25 cellular contexts compared by ENCODE assay signal in the genomic region with DNA sequence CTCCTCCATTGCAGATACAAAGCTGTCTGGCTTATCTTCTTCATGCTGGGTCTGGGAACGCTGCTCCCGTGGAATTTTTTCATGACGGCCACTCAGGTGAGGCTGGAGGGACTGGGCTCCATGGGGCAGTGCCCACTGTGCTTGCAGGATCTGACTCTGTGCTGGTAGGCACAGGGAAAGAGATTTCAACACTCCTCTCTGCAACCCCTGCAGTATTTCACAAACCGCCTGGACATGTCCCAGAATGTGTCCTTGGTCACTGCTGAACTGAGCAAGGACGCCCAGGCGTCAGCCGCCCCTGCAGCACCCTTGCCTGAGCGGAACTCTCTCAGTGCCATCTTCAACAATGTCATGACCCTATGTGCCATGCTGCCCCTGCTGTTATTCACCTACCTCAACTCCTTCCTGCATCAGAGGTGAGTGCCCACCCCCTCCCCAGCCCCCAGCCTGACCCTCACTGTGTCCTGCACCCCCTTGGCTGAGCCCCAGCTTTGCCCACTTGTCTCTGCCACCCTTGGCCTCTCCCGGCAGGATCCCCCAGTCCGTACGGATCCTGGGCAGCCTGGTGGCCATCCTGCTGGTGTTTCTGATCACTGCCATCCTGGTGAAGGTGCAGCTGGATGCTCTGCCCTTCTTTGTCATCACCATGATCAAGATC. TPM values are rescaled to one million over a fixed set of nuclear protein-coding genes. Genes with fewer than 3 reads are reported as not detected.
DNase-seq lines count a peak whose midpoint lies in the region; ATAC-seq, FAIRE-seq and TF ChIP-seq lines count a peak whose summit lies in the region.
"Had no signal": no experiment of that assay in that cellular context is flagged by ENCODE, and none has a peak within 500 bp of the region (broad histone marks: within the 10 kb centered on the region; RNA-seq: fewer than 3 reads in every experiment).

No MANE protein-coding gene starts in this region.

- no peaks in the 10 kb centered on the region for H4K20me1 ChIP-seq in HepG2 (ENCODE audit: insufficient read depth, low read length)

- no peak overlapping the region for H3K4me3 ChIP-seq in WERI-Rb-1 (ENCODE audit: low read depth, low read length)
- no peak overlapping the region for H3K4me3 ChIP-seq in HepG2 (replicated peaks in 1 of 3; ENCODE audit: insufficient read depth in 1 of 3, low read depth in 2 of 3, low read length in 3 of 3)
- H3K4me3 ChIP-seq in gastrocnemius medialis: no peak overlapping the region
- H3K4me3 ChIP-seq in vagina: no peak overlapping the region
- H3K4me3 ChIP-seq in esophagus squamous epithelium: no peak overlapping the region
- H3K4me3 ChIP-seq: GM12878, Peyer's patch had no signal

- no peak for ATAC-seq in HepG2
- peak; percentile 80 to 82 for ATAC-seq in gastrocnemius medialis
- ATAC-seq: activated CD4-positive, alpha-beta T cell treated with anti-CD3 and anti-CD28 coated beads for 36 hours; GM12878; naive thymus-derived CD8-positive, alpha-beta T cell had no signal

- POLR2A ChIA-PET in HepG2 (lab: Yijun Ruan, JAX): interaction anchor here (1.2 kb wide), 1 partner anchor 10 kb away, joined by 4 read pairs; no protein-coding TSS in a partner anchor

- no peak for TF ChIP-seq EP300 in HepG2 (IDR thresholded peaks at IDR 0.05; ENCODE audit: low read depth in 2 of 2, low read length in 2 of 2)
- no peak for TF ChIP-seq EP300 in HepG2 (CRISPR knock-in tag; IDR thresholded peaks at IDR 0.05; ENCODE audit: borderline replicate concordance)

- WGBS in HepG2 (ENCODE audit: low lambda C conversion rate): 94% methylated on average over 11 of the region's 11 CpGs
- 89 to 97% methylated on average over 8 to 9 of the region's 11 CpGs for WGBS in esophagus squamous epithelium, 2 donors

- H3K9ac ChIP-seq in HepG2 (ENCODE audit: insufficient read depth, low read depth, low read length): no peak overlapping the region

- TF ChIP-seq POLR2A in HepG2 (IDR thresholded peaks at IDR 0.05; ENCODE audit: insufficient read depth in 1 of 2, low read depth in 2 of 2, low read length in 2 of 2) (no peak), gastrocnemius medialis (IDR thresholded peaks at IDR 0.05) (peak; percentile 57 to 76), vagina (IDR thresholded peaks at IDR 0.05) (no peak), esophagus squamous epithelium (IDR thresholded peaks at IDR 0.05) (no peak)

- intact Hi-C loops in HepG2 (cut with micrococcal nuclease; ENCODE audit: unreplicated experiment) (no loop called here), gastrocnemius medialis (cut with DNase I; ENCODE audit: low total_unique reads) (loop anchor here (5.0 kb wide), 1 partner anchor 237 kb away; no protein-coding TSS in a partner anchor), vagina (cut with DNase I) (loop anchor here (5.0 kb wide), 1 partner anchor 57 kb away; no protein-coding TSS in a partner anchor), esophagus squamous epithelium (cut with DNase I) (no loop called here)

- H3K9me3 ChIP-seq in WERI-Rb-1 (ENCODE audit: severe bottlenecking) (no peaks in the 10 kb centered on the region), HepG2 (ENCODE audit: low read length) (no peaks in the 10 kb centered on the region), gastrocnemius medialis (no peaks in the 10 kb centered on the region), vagina (no peaks in the 10 kb centered on the region), esophagus squamous epithelium (no peaks in the 10 kb centered on the region)
- H3K9me3 ChIP-seq: Peyer's patch had no signal

- H3K79me2 ChIP-seq in HepG2 (ENCODE audit: insufficient read depth, low read length): peaks cover 13% of the 10 kb centered on the region

- BruUV-seq in HepG2 (replicated peaks; lab: Mats Ljungman, UMichigan): no TSS peak

- no peak overlapping the region for H3K4me2 ChIP-seq in HepG2 (ENCODE audit: low read depth, low read length)

- H3K36me3 ChIP-seq in WERI-Rb-1: peaks cover 80% of the 10 kb centered on the region
- H3K36me3 ChIP-seq in HepG2 (replicated peaks in 1 of 2; ENCODE audit: control insufficient read depth in 1 of 2, insufficient read depth in 2 of 2, low read length in 2 of 2): peaks cover 11 to 24% of the 10 kb centered on the region in 2 experiments
- peaks cover 0 to 8% of the 10 kb centered on the region in 2 donors for H3K36me3 ChIP-seq in gastrocnemius medialis
- peaks cover 0 to 8% of the 10 kb centered on the region in 2 donors for H3K36me3 ChIP-seq in vagina
- peaks cover 3 to 48% (median 8%) of the 10 kb centered on the region in 3 donors for H3K36me3 ChIP-seq in esophagus squamous epithelium
- H3K36me3 ChIP-seq: Peyer's patch had no signal

- no peak overlapping the region for H2AFZ ChIP-seq in HepG2 (ENCODE audit: low read length)

- no peak for TF ChIP-seq RAD21 in HepG2 (CRISPR knock-in tag; IDR thresholded peaks at IDR 0.05)

- peak; percentile 4 for DNase-seq in WERI-Rb-1
- peak; percentile 44 for DNase-seq in fibroblast of gingiva (ENCODE audit: low read depth)
- no peak for DNase-seq in HepG2 (ENCODE audit: low spot score)
- peak; percentile 88 to 94 for DNase-seq in gastrocnemius medialis
- DNase-seq in vagina (ENCODE audit: extremely low spot score in 2 of 2): no peak
- DNase-seq in NAMALWA (ENCODE audit: low spot score): no peak
- DNase-seq in nucleus accumbens (lab: John Stamatoyannopoulos, UW): no peak
- DNase-seq in esophagus squamous epithelium (lab: John Stamatoyannopoulos, UW): no peak
- DNase-seq: ACHN; activated CD4-positive, alpha-beta T cell treated with anti-CD3 and anti-CD28 coated beads for 36 hours; activated naive CD4-positive, alpha-beta T cell treated with Interleukin-2 at 50 U/mL for 16 hours; DND-41; Karpas-422; naive thymus-derived CD8-positive, alpha-beta T cell; NCI-H526; small intestine; stimulated activated CD4-positive, alpha-beta T cell treated with anti-CD3 and anti-CD28 coated beads, Interleukin-1b, Interleukin-23, amount 100 ng/mL, for 48 hours had no signal

- H3K27ac ChIP-seq in WERI-Rb-1: no peak overlapping the region
- no peak overlapping the region for H3K27ac ChIP-seq in HepG2 (ENCODE audit: extremely low read length, insufficient read depth, low read length)
- H3K27ac ChIP-seq in gastrocnemius medialis: peak overlapping the region; percentile 95 to 99 (median 98)
- H3K27ac ChIP-seq in vagina: no peak overlapping the region
- no peak overlapping the region for H3K27ac ChIP-seq in esophagus squamous epithelium
- H3K27ac ChIP-seq: Peyer's patch had no signal

- CTCF ChIA-PET in HepG2 (lab: Yijun Ruan, JAX; ENCODE audit: low intra/inter-chr PET ratio, low total read pairs): no interaction called here

- in situ Hi-C loops in HepG2 (cut with HindIII; ENCODE audit: extremely low pct_ligation_motif_present, low pct_unique_long_range_greater_than_20kb): no loop called here
- in situ Hi-C loops in gastrocnemius medialis (cut with MboI; ENCODE audit: low sequenced_read_pairs in 4 of 4): loop anchor here in 2 of 4 donors (10.0 to 25.0 kb wide), 2 partner anchors 55 to 117 kb away; no protein-coding TSS in a partner anchor

- H3K4me1 ChIP-seq in HepG2 (ENCODE audit: insufficient read depth, low read length) (peaks cover 53% of the 10 kb centered on the region), gastrocnemius medialis (peaks cover 79 to 81% of the 10 kb centered on the region in 2 donors), vagina (peaks cover 46% of the 10 kb centered on the region), esophagus squamous epithelium (peaks cover 17 to 54% (median 50%) of the 10 kb centered on the region in 3 donors)

- TF ChIP-seq CTCF in WERI-Rb-1 (IDR thresholded peaks at IDR 0.05; ENCODE audit: low read depth, low read length): no peak
- no peak for TF ChIP-seq CTCF in HepG2 (CRISPR knock-in tag; IDR thresholded peaks at IDR 0.05)
- no peak for TF ChIP-seq CTCF in gastrocnemius medialis (IDR thresholded peaks at IDR 0.05 in 4 of 5, conservative IDR thresholded peaks at IDR 0.05 in 1 of 5)
- no peak for TF ChIP-seq CTCF in vagina (IDR thresholded peaks at IDR 0.05)
- TF ChIP-seq CTCF in esophagus squamous epithelium (IDR thresholded peaks at IDR 0.05): no peak

- no peak for FAIRE-seq in HepG2 (lab: Jason Lieb, UNC)
- FAIRE-seq: endometrium, GM12878, H54, small intestine had no signal

- H3K27me3 ChIP-seq in WERI-Rb-1 (ENCODE audit: insufficient read depth, low read depth, severe bottlenecking) (no peaks in the 10 kb centered on the region), HepG2 (ENCODE audit: control insufficient read depth in 1 of 2, insufficient read depth in 2 of 2, low read length in 2 of 2) (no peaks in the 10 kb centered on the region), gastrocnemius medialis (no peaks in the 10 kb centered on the region), vagina (no peaks in the 10 kb centered on the region), esophagus squamous epithelium (no peaks in the 10 kb centered on the region)
- H3K27me3 ChIP-seq: Peyer's patch had no signal

RNA-seq across cellular contexts. Expression of a gene that starts 6.1 kb away (rescaled TPM):
- total RNA-seq in HepG2 (2016; rRNA removed; fragmentation: Illumina TruSeq; extraction: Trizol) (23.1 and 43.2 TPM in 2 replicates), gastrocnemius medialis (10 to 100 TPM; 18.3 to 95.5 (median 40.8) TPM), vagina (51.1 TPM), esophagus squamous epithelium (10 to 100 TPM; 12.7 to 24.8 (median 22.3) TPM)
- total RNA-seq in HepG2 (2016; cell fraction: cytosol; rRNA removed; fragmentation: Illumina TruSeq; extraction: Trizol; ENCODE audit: low read depth): 19.7 and 24.6 TPM in 2 replicates
- total RNA-seq in HepG2 (2016; cell fraction: insoluble cytoplasmic fraction; rRNA removed; fragmentation: Illumina TruSeq; extraction: Trizol): 22.9 and 41.9 TPM in 2 replicates
- 37.5 and 40.9 TPM in 2 replicates for total RNA-seq in HepG2 (2016; cell fraction: membrane; rRNA removed; fragmentation: Illumina TruSeq; extraction: Trizol)
- 42.6 and 53.1 TPM in 2 replicates for total RNA-seq in HepG2 (2016; cell fraction: nucleus; rRNA removed; fragmentation: Illumina TruSeq; extraction: Trizol)
- polyA plus RNA-seq in HepG2 (2011; rRNA removed): 95.5 and 106 TPM in 2 replicates
- polyA plus RNA-seq in HepG2 (2011; cell fraction: cytosol; rRNA removed): 92.8 and 113 TPM in 2 replicates
- polyA plus RNA-seq in HepG2 (2011; cell fraction: nucleus; rRNA removed): 132 and 138 TPM in 2 replicates
- polyA plus RNA-seq in HepG2 (2012): 38.8 and 43.9 TPM in 2 replicates
- 32.1 and 36.6 TPM in 2 replicates for polyA plus RNA-seq in HepG2 (2016; cell fraction: cytosol; fragmentation: Illumina TruSeq; extraction: Trizol; ENCODE audit: low read depth)
- polyA plus RNA-seq in HepG2 (2016; cell fraction: insoluble cytoplasmic fraction; fragmentation: Illumina TruSeq; extraction: Trizol; ENCODE audit: low read depth): 35.2 and 35.6 TPM in 2 replicates
- polyA plus RNA-seq in HepG2 (2016; cell fraction: membrane; fragmentation: Illumina TruSeq; extraction: Trizol; ENCODE audit: low read depth): 48.6 and 49.6 TPM in 2 replicates
- polyA plus RNA-seq in HepG2 (2016; cell fraction: nucleus; fragmentation: Illumina TruSeq; extraction: Trizol; ENCODE audit: insufficient read depth, low read depth): 82.7 and 90.9 TPM in 2 replicates
- 236 and 248 TPM in 2 replicates for polyA minus RNA-seq in HepG2 (2011; rRNA and poly(A)+ RNA removed; ENCODE audit: low replicate concordance)
- 35.4 and 40.0 TPM in 2 replicates for polyA minus RNA-seq in HepG2 (2011; cell fraction: cytosol; rRNA and poly(A)+ RNA removed)
- 37.0 and 39.3 TPM in 2 replicates for polyA minus RNA-seq in HepG2 (2011; cell fraction: nucleus; rRNA and poly(A)+ RNA removed)

RNA-seq across cellular contexts. Expression of a gene that starts 12.8 kb away (rescaled TPM):
- total RNA-seq in HepG2 (2016; rRNA removed; fragmentation: Illumina TruSeq; extraction: Trizol): not detected in 2 replicates
- total RNA-seq in HepG2 (2016; cell fraction: cytosol; rRNA removed; fragmentation: Illumina TruSeq; extraction: Trizol; ENCODE audit: low read depth): not detected in 2 replicates
- total RNA-seq in HepG2 (2016; cell fraction: insoluble cytoplasmic fraction; rRNA removed; fragmentation: Illumina TruSeq; extraction: Trizol): not detected in 2 replicates
- total RNA-seq in HepG2 (2016; cell fraction: membrane; rRNA removed; fragmentation: Illumina TruSeq; extraction: Trizol): not detected in 2 replicates
- not detected in 2 replicates for total RNA-seq in HepG2 (2016; cell fraction: nucleus; rRNA removed; fragmentation: Illumina TruSeq; extraction: Trizol)
- polyA plus RNA-seq in HepG2 (2011; rRNA removed): 0.14 TPM in 1 of 2 replicates, not detected in the other
- 0.09 TPM in 1 of 2 replicates, not detected in the other for polyA plus RNA-seq in HepG2 (2011; cell fraction: cytosol; rRNA removed)
- polyA plus RNA-seq in HepG2 (2011; cell fraction: nucleus; rRNA removed): 0.24 TPM in 1 of 2 replicates, not detected in the other
- not detected in 2 replicates for polyA plus RNA-seq in HepG2 (2012)
- polyA plus RNA-seq in HepG2 (2016; cell fraction: cytosol; fragmentation: Illumina TruSeq; extraction: Trizol; ENCODE audit: low read depth): not detected in 2 replicates
- polyA plus RNA-seq in HepG2 (2016; cell fraction: insoluble cytoplasmic fraction; fragmentation: Illumina TruSeq; extraction: Trizol; ENCODE audit: low read depth): not detected in 2 replicates
- not detected in 2 replicates for polyA plus RNA-seq in HepG2 (2016; cell fraction: membrane; fragmentation: Illumina TruSeq; extraction: Trizol; ENCODE audit: low read depth)
- not detected in 2 replicates for polyA plus RNA-seq in HepG2 (2016; cell fraction: nucleus; fragmentation: Illumina TruSeq; extraction: Trizol; ENCODE audit: insufficient read depth, low read depth)
- polyA minus RNA-seq in HepG2 (2011; rRNA and poly(A)+ RNA removed; ENCODE audit: low replicate concordance): not detected in 2 replicates
- polyA minus RNA-seq in HepG2 (2011; cell fraction: cytosol; rRNA and poly(A)+ RNA removed): not detected in 2 replicates
- not detected in 2 replicates for polyA minus RNA-seq in HepG2 (2011; cell fraction: nucleus; rRNA and poly(A)+ RNA removed)
- total RNA-seq in gastrocnemius medialis: not detected
- total RNA-seq in vagina: not detected
- not detected for total RNA-seq in esophagus squamous epithelium
- total RNA-seq: activated CD4-positive, alpha-beta T cell treated with anti-CD3 and anti-CD28 coated beads for 36 hours; GM12878; naive thymus-derived CD8-positive, alpha-beta T cell; Peyer's patch; SK-MEL-5; T-helper 1 cell treated with Interleukin-12 subunit alpha and Interleukin-12 subunit beta and Interleukin-4 antibody, amounts not matched to agents 30 ng/mL and 1 ng/mL, for 36 hours; urinary bladder had no signal
- polyA plus RNA-seq: BJ; GM12878; naive thymus-derived CD8-positive, alpha-beta T cell had no signal

RNA-seq across cellular contexts. Expression of a gene that starts 17.4 kb away (rescaled TPM):
- total RNA-seq in HepG2 (2016; rRNA removed; fragmentation: Illumina TruSeq; extraction: Trizol) (1,472 and 2,212 TPM in 2 replicates), gastrocnemius medialis (1,000 to 10,000 TPM in 2 of 4 donors, 100 to 1,000 TPM in 2; 878 to 1,576 (median 1,106) TPM), vagina (463 TPM), esophagus squamous epithelium (100 to 1,000 TPM; 433 to 696 (median 601) TPM)
- 123 and 155 TPM in 2 replicates for total RNA-seq in HepG2 (2016; cell fraction: cytosol; rRNA removed; fragmentation: Illumina TruSeq; extraction: Trizol; ENCODE audit: low read depth)
- total RNA-seq in HepG2 (2016; cell fraction: insoluble cytoplasmic fraction; rRNA removed; fragmentation: Illumina TruSeq; extraction: Trizol): 1,508 and 1,964 TPM in 2 replicates
- total RNA-seq in HepG2 (2016; cell fraction: membrane; rRNA removed; fragmentation: Illumina TruSeq; extraction: Trizol): 383 and 490 TPM in 2 replicates
- total RNA-seq in HepG2 (2016; cell fraction: nucleus; rRNA removed; fragmentation: Illumina TruSeq; extraction: Trizol): 1,014 and 1,081 TPM in 2 replicates
- 1,076 and 1,325 TPM in 2 replicates for polyA plus RNA-seq in HepG2 (2011; rRNA removed)
- 1,072 and 1,224 TPM in 2 replicates for polyA plus RNA-seq in HepG2 (2011; cell fraction: cytosol; rRNA removed)
- polyA plus RNA-seq in HepG2 (2011; cell fraction: nucleus; rRNA removed): 279 and 406 TPM in 2 replicates
- 1,683 and 1,883 TPM in 2 replicates for polyA plus RNA-seq in HepG2 (2012)
- polyA plus RNA-seq in HepG2 (2016; cell fraction: cytosol; fragmentation: Illumina TruSeq; extraction: Trizol; ENCODE audit: low read depth): 155 and 188 TPM in 2 replicates
- 2,023 and 2,380 TPM in 2 replicates for polyA plus RNA-seq in HepG2 (2016; cell fraction: insoluble cytoplasmic fraction; fragmentation: Illumina TruSeq; extraction: Trizol; ENCODE audit: low read depth)
- 336 and 456 TPM in 2 replicates for polyA plus RNA-seq in HepG2 (2016; cell fraction: membrane; fragmentation: Illumina TruSeq; extraction: Trizol; ENCODE audit: low read depth)
- 1,245 and 1,272 TPM in 2 replicates for polyA plus RNA-seq in HepG2 (2016; cell fraction: nucleus; fragmentation: Illumina TruSeq; extraction: Trizol; ENCODE audit: insufficient read depth, low read depth)
- polyA minus RNA-seq in HepG2 (2011; rRNA and poly(A)+ RNA removed; ENCODE audit: low replicate concordance): 1,001 and 1,123 TPM in 2 replicates
- polyA minus RNA-seq in HepG2 (2011; cell fraction: cytosol; rRNA and poly(A)+ RNA removed): 1,091 and 1,101 TPM in 2 replicates
- polyA minus RNA-seq in HepG2 (2011; cell fraction: nucleus; rRNA and poly(A)+ RNA removed): 271 and 440 TPM in 2 replicates

RNA-seq across cellular contexts. Expression of a gene that starts 27.8 kb away (rescaled TPM):
- total RNA-seq in HepG2 (2016; rRNA removed; fragmentation: Illumina TruSeq; extraction: Trizol) (34.9 and 61.1 TPM in 2 replicates), gastrocnemius medialis (10 to 100 TPM; 14.9 to 35.9 (median 21.4) TPM), vagina (19.6 TPM), esophagus squamous epithelium (10 to 100 TPM in 3 of 4 donors, 1 to 10 TPM in 1; 9.7 to 34.4 (median 21.2) TPM)
- 21.2 and 24.1 TPM in 2 replicates for total RNA-seq in HepG2 (2016; cell fraction: cytosol; rRNA removed; fragmentation: Illumina TruSeq; extraction: Trizol; ENCODE audit: low read depth)
- total RNA-seq in HepG2 (2016; cell fraction: insoluble cytoplasmic fraction; rRNA removed; fragmentation: Illumina TruSeq; extraction: Trizol): 35.1 and 62.8 TPM in 2 replicates
- total RNA-seq in HepG2 (2016; cell fraction: membrane; rRNA removed; fragmentation: Illumina TruSeq; extraction: Trizol): 44.9 and 53.8 TPM in 2 replicates
- total RNA-seq in HepG2 (2016; cell fraction: nucleus; rRNA removed; fragmentation: Illumina TruSeq; extraction: Trizol): 56.1 and 63.9 TPM in 2 replicates
- polyA plus RNA-seq in HepG2 (2011; rRNA removed): 148 and 168 TPM in 2 replicates
- 139 and 176 TPM in 2 replicates for polyA plus RNA-seq in HepG2 (2011; cell fraction: cytosol; rRNA removed)
- 99.4 and 112 TPM in 2 replicates for polyA plus RNA-seq in HepG2 (2011; cell fraction: nucleus; rRNA removed)
- 54.8 and 61.1 TPM in 2 replicates for polyA plus RNA-seq in HepG2 (2012)
- 26.8 and 34.1 TPM in 2 replicates for polyA plus RNA-seq in HepG2 (2016; cell fraction: cytosol; fragmentation: Illumina TruSeq; extraction: Trizol; ENCODE audit: low read depth)
- polyA plus RNA-seq in HepG2 (2016; cell fraction: insoluble cytoplasmic fraction; fragmentation: Illumina TruSeq; extraction: Trizol; ENCODE audit: low read depth): 41.4 and 43.9 TPM in 2 replicates
- 45.2 and 53.5 TPM in 2 replicates for polyA plus RNA-seq in HepG2 (2016; cell fraction: membrane; fragmentation: Illumina TruSeq; extraction: Trizol; ENCODE audit: low read depth)
- 95.9 and 97.5 TPM in 2 replicates for polyA plus RNA-seq in HepG2 (2016; cell fraction: nucleus; fragmentation: Illumina TruSeq; extraction: Trizol; ENCODE audit: insufficient read depth, low read depth)
- 148 and 221 TPM in 2 replicates for polyA minus RNA-seq in HepG2 (2011; rRNA and poly(A)+ RNA removed; ENCODE audit: low replicate concordance)
- 47.0 and 47.4 TPM in 2 replicates for polyA minus RNA-seq in HepG2 (2011; cell fraction: cytosol; rRNA and poly(A)+ RNA removed)
- polyA minus RNA-seq in HepG2 (2011; cell fraction: nucleus; rRNA and poly(A)+ RNA removed): 26.1 and 26.9 TPM in 2 replicates

RNA-seq across cellular contexts. Expression of a gene that starts 35.8 kb away (rescaled TPM):
- 14.5 and 15.0 TPM in 2 replicates for total RNA-seq in HepG2 (2016; rRNA removed; fragmentation: Illumina TruSeq; extraction: Trizol)
- 5.3 and 5.4 TPM in 2 replicates for total RNA-seq in HepG2 (2016; cell fraction: cytosol; rRNA removed; fragmentation: Illumina TruSeq; extraction: Trizol; ENCODE audit: low read depth)
- total RNA-seq in HepG2 (2016; cell fraction: insoluble cytoplasmic fraction; rRNA removed; fragmentation: Illumina TruSeq; extraction: Trizol): 15.7 and 16.3 TPM in 2 replicates
- 10.7 and 10.8 TPM in 2 replicates for total RNA-seq in HepG2 (2016; cell fraction: membrane; rRNA removed; fragmentation: Illumina TruSeq; extraction: Trizol)
- 8.5 and 11.8 TPM in 2 replicates for total RNA-seq in HepG2 (2016; cell fraction: nucleus; rRNA removed; fragmentation: Illumina TruSeq; extraction: Trizol)
- 6.7 and 8.5 TPM in 2 replicates for polyA plus RNA-seq in HepG2 (2011; rRNA removed)
- polyA plus RNA-seq in HepG2 (2011; cell fraction: cytosol; rRNA removed): 7.7 and 9.3 TPM in 2 replicates
- 11.7 and 15.6 TPM in 2 replicates for polyA plus RNA-seq in HepG2 (2011; cell fraction: nucleus; rRNA removed)
- 7.1 TPM in 2 replicates for polyA plus RNA-seq in HepG2 (2012)
- 3.3 and 4.0 TPM in 2 replicates for polyA plus RNA-seq in HepG2 (2016; cell fraction: cytosol; fragmentation: Illumina TruSeq; extraction: Trizol; ENCODE audit: low read depth)
- 14.6 and 14.8 TPM in 2 replicates for polyA plus RNA-seq in HepG2 (2016; cell fraction: insoluble cytoplasmic fraction; fragmentation: Illumina TruSeq; extraction: Trizol; ENCODE audit: low read depth)
- 5.7 and 7.3 TPM in 2 replicates for polyA plus RNA-seq in HepG2 (2016; cell fraction: membrane; fragmentation: Illumina TruSeq; extraction: Trizol; ENCODE audit: low read depth)
- polyA plus RNA-seq in HepG2 (2016; cell fraction: nucleus; fragmentation: Illumina TruSeq; extraction: Trizol; ENCODE audit: insufficient read depth, low read depth): 14.2 and 16.3 TPM in 2 replicates
- polyA minus RNA-seq in HepG2 (2011; rRNA and poly(A)+ RNA removed; ENCODE audit: low replicate concordance): 3.3 and 10.9 TPM in 2 replicates
- polyA minus RNA-seq in HepG2 (2011; cell fraction: cytosol; rRNA and poly(A)+ RNA removed): 4.6 and 6.2 TPM in 2 replicates
- polyA minus RNA-seq in HepG2 (2011; cell fraction: nucleus; rRNA and poly(A)+ RNA removed): 4.5 and 8.3 TPM in 2 replicates
- total RNA-seq in gastrocnemius medialis: 10 to 100 TPM in 2 of 4 donors, 1 to 10 TPM in 2; 4.1 to 11.1 (median 10.0) TPM
- total RNA-seq in vagina: 17.2 TPM
- 10 to 100 TPM in 3 of 4 donors, 1 to 10 TPM in 1; 8.6 to 11.2 (median 10.2) TPM for total RNA-seq in esophagus squamous epithelium

Comparison
In these comparisons a context has a peak if more than half of its experiments do, and no peak if none do; other contexts are left out.
1. DNase-seq: peak in WERI-Rb-1 (single experiment), fibroblast of gingiva (single experiment) and gastrocnemius medialis (2 of 2); none in HepG2 (single experiment), vagina (0 of 2), NAMALWA (single experiment), nucleus accumbens (0 of 56) and esophagus squamous epithelium (single experiment).
2. H3K27ac ChIP-seq: peak in gastrocnemius medialis (4 of 4); none in WERI-Rb-1 (single experiment), HepG2 (single experiment), vagina (single experiment) and esophagus squamous epithelium (0 of 4).
3. POLR2A ChIP-seq: peak in gastrocnemius medialis (2 of 2); none in HepG2 (0 of 2), vagina (0 of 2) and esophagus squamous epithelium (0 of 4).
4. intact Hi-C loops: an anchor here in gastrocnemius medialis (5.0 kb wide) and vagina (5.0 kb wide); none called in HepG2 and esophagus squamous epithelium.